ENCODE assay signal across 1 cellular context in the genomic region with DNA sequence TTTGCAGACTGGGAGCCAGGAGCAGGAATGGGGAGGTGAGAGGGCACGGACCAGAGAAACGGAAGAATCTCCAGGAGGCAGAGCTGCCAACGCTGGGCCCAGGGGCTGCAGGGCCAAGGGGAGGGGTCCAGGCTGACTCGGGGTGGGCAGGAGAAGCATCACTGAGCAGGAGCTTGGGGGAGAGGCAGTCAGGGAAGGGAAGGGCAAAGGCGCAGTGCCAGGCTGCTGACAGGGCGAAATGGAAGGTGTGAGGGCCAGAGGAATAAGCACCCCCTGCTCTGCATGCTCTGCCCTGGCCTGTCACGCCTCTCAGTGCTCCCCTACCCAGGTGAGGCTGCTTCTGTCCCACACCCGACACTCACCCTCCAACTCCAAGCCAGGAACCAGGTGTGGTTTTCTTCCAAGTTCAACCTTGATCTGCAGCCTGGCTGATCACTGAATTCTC.
TF ChIP-seq lines count a peak whose summit lies in the region.

No MANE protein-coding gene starts in this region.

TF ChIP-seq in H1, 55 proteins besides CTCF, POLR2A, EP300 and RAD21 (continued from another document):
- no peak for TF ChIP-seq SAP30 (IDR thresholded peaks at IDR 0.05; ENCODE audit: insufficient read depth, insufficient replicate concordance, low read length)
- TF ChIP-seq, protein P1, sequence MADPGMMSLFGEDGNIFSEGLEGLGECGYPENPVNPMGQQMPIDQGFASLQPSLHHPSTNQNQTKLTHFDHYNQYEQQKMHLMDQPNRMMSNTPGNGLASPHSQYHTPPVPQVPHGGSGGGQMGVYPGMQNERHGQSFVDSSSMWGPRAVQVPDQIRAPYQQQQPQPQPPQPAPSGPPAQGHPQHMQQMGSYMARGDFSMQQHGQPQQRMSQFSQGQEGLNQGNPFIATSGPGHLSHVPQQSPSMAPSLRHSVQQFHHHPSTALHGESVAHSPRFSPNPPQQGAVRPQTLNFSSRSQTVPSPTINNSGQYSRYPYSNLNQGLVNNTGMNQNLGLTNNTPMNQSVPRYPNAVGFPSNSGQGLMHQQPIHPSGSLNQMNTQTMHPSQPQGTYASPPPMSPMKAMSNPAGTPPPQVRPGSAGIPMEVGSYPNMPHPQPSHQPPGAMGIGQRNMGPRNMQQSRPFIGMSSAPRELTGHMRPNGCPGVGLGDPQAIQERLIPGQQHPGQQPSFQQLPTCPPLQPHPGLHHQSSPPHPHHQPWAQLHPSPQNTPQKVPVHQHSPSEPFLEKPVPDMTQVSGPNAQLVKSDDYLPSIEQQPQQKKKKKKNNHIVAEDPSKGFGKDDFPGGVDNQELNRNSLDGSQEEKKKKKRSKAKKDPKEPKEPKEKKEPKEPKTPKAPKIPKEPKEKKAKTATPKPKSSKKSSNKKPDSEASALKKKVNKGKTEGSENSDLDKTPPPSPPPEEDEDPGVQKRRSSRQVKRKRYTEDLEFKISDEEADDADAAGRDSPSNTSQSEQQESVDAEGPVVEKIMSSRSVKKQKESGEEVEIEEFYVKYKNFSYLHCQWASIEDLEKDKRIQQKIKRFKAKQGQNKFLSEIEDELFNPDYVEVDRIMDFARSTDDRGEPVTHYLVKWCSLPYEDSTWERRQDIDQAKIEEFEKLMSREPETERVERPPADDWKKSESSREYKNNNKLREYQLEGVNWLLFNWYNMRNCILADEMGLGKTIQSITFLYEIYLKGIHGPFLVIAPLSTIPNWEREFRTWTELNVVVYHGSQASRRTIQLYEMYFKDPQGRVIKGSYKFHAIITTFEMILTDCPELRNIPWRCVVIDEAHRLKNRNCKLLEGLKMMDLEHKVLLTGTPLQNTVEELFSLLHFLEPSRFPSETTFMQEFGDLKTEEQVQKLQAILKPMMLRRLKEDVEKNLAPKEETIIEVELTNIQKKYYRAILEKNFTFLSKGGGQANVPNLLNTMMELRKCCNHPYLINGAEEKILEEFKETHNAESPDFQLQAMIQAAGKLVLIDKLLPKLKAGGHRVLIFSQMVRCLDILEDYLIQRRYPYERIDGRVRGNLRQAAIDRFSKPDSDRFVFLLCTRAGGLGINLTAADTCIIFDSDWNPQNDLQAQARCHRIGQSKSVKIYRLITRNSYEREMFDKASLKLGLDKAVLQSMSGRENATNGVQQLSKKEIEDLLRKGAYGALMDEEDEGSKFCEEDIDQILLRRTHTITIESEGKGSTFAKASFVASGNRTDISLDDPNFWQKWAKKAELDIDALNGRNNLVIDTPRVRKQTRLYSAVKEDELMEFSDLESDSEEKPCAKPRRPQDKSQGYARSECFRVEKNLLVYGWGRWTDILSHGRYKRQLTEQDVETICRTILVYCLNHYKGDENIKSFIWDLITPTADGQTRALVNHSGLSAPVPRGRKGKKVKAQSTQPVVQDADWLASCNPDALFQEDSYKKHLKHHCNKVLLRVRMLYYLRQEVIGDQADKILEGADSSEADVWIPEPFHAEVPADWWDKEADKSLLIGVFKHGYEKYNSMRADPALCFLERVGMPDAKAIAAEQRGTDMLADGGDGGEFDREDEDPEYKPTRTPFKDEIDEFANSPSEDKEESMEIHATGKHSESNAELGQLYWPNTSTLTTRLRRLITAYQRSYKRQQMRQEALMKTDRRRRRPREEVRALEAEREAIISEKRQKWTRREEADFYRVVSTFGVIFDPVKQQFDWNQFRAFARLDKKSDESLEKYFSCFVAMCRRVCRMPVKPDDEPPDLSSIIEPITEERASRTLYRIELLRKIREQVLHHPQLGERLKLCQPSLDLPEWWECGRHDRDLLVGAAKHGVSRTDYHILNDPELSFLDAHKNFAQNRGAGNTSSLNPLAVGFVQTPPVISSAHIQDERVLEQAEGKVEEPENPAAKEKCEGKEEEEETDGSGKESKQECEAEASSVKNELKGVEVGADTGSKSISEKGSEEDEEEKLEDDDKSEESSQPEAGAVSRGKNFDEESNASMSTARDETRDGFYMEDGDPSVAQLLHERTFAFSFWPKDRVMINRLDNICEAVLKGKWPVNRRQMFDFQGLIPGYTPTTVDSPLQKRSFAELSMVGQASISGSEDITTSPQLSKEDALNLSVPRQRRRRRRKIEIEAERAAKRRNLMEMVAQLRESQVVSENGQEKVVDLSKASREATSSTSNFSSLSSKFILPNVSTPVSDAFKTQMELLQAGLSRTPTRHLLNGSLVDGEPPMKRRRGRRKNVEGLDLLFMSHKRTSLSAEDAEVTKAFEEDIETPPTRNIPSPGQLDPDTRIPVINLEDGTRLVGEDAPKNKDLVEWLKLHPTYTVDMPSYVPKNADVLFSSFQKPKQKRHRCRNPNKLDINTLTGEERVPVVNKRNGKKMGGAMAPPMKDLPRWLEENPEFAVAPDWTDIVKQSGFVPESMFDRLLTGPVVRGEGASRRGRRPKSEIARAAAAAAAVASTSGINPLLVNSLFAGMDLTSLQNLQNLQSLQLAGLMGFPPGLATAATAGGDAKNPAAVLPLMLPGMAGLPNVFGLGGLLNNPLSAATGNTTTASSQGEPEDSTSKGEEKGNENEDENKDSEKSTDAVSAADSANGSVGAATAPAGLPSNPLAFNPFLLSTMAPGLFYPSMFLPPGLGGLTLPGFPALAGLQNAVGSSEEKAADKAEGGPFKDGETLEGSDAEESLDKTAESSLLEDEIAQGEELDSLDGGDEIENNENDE (IDR thresholded peaks at IDR 0.05; ENCODE audit: insufficient replicate concordance, low read length) = no peak
- TF ChIP-seq, protein P2, sequence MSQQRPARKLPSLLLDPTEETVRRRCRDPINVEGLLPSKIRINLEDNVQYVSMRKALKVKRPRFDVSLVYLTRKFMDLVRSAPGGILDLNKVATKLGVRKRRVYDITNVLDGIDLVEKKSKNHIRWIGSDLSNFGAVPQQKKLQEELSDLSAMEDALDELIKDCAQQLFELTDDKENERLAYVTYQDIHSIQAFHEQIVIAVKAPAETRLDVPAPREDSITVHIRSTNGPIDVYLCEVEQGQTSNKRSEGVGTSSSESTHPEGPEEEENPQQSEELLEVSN (IDR thresholded peaks at IDR 0.05) = no peak
- TF ChIP-seq SRF (IDR thresholded peaks at IDR 0.05; ENCODE audit: low read depth, low read length) = no peak
- no peak for TF ChIP-seq EGR1 (IDR thresholded peaks at IDR 0.05; ENCODE audit: borderline replicate concordance, low read depth, low read length)
- no peak for TF ChIP-seq HDAC2 (IDR thresholded peaks at IDR 0.05; ENCODE audit: borderline replicate concordance in 1 of 2, low read depth in 2 of 2, low read length in 2 of 2)
- no peak for TF ChIP-seq SP4 (IDR thresholded peaks at IDR 0.05; ENCODE audit: low read length)
- TF ChIP-seq BACH1 (IDR thresholded peaks at IDR 0.05; ENCODE audit: low read length) = no peak
- no peak for TF ChIP-seq MAFK (IDR thresholded peaks at IDR 0.05; ENCODE audit: low read depth, low read length)
- no peak for TF ChIP-seq ZNF274 (IDR thresholded peaks at IDR 0.05; ENCODE audit: borderline replicate concordance, extremely low read depth, low read length)
- TF ChIP-seq TCF12 (IDR thresholded peaks at IDR 0.05; ENCODE audit: low read depth, low read length) = no peak
- TF ChIP-seq POU5F1 (IDR thresholded peaks at IDR 0.05; ENCODE audit: low read depth, low read length) = no peak
- no peak for TF ChIP-seq NRF1 (IDR thresholded peaks at IDR 0.05; ENCODE audit: low read depth, low read length)
- TF ChIP-seq RBBP5 (IDR thresholded peaks at IDR 0.05; ENCODE audit: borderline replicate concordance, low read depth, low read length) = no peak
- no peak for TF ChIP-seq TAF7 (optimal IDR thresholded peaks at IDR 0.05; ENCODE audit: borderline replicate concordance, low read depth, low read length)
